In genomic region chr16:27450836-27451341, GRCh38 we compare ENCODE assay signal across 8 cellular contexts. TPM values are rescaled to one million over a fixed set of nuclear protein-coding genes. Genes with fewer than 3 reads are reported as not detected.
DNase-seq lines count a peak whose midpoint lies in the region; ATAC-seq and TF ChIP-seq lines count a peak whose summit lies in the region.

No MANE protein-coding gene starts in this region.

- ATAC-seq in HG03521 (IDR thresholded peaks at IDR 0.05; ENCODE audit: unreplicated experiment) = peak; percentile 35
- peak; percentile 24 for ATAC-seq in body of pancreas

- peaks cover 0 to 34% (median 0%) of the 10 kb centered on the region in 11 experiments; a peak in 7 of 22 replicates for H4K20me1 ChIP-seq in BLaER1 treated with 17β-estradiol and CSF1 and Interleukin-3, amounts not matched to agents 10 nM and 100 nM

- H3K27ac Mint-ChIP-seq in mesothelial cell of epicardium (no peak overlapping the region), endodermal cell (no peak overlapping the region)

- peaks cover 0 to 18% (median 6%) of the 10 kb centered on the region in 11 experiments; a peak in 10 of 22 replicates for H3K9me3 ChIP-seq in BLaER1 treated with 17β-estradiol and CSF1 and Interleukin-3, amounts not matched to agents 10 nM and 100 nM (replicated peaks in 1 of 11)
- no peaks in the 10 kb centered on the region for H3K9me3 ChIP-seq in body of pancreas
- H3K9me3 ChIP-seq in endodermal cell (ENCODE audit: control insufficient read depth, low read length) = peaks cover 8% of the 10 kb centered on the region

- H3K27me3 Mint-ChIP-seq in mesothelial cell of epicardium (ENCODE audit: low read depth) (no peaks in the 10 kb centered on the region), endodermal cell (ENCODE audit: insufficient read depth) (no peaks in the 10 kb centered on the region)

- H3K4me3 Mint-ChIP-seq in mesothelial cell of epicardium (no peak overlapping the region), endodermal cell (no peak overlapping the region)

- TF ChIP-seq CTCF in body of pancreas (IDR thresholded peaks at IDR 0.05) (no peak), mesothelial cell of epicardium (IDR thresholded peaks at IDR 0.05; ENCODE audit: unreplicated experiment) (no peak), endodermal cell (conservative IDR thresholded peaks at IDR 0.05) (no peak)

- no peak overlapping the region; a peak in 1 of 20 replicates for H3K4me3 ChIP-seq in BLaER1 treated with 17β-estradiol and CSF1 and Interleukin-3, amounts not matched to agents 10 nM and 100 nM
- no peak overlapping the region for H3K4me3 ChIP-seq in body of pancreas
- H3K4me3 ChIP-seq in endodermal cell (ENCODE audit: low read length) = no peak overlapping the region

- H3K27me3 ChIP-seq in BLaER1 treated with 17β-estradiol and CSF1 and Interleukin-3, amounts not matched to agents 10 nM and 100 nM = peaks cover 0 to 28% (median 0%) of the 10 kb centered on the region in 11 experiments; a peak in 2 of 22 replicates
- H3K27me3 ChIP-seq in body of pancreas (no peaks in the 10 kb centered on the region), endodermal cell (ENCODE audit: control insufficient read depth, insufficient read depth, low read length, poor library complexity, severe bottlenecking) (no peaks in the 10 kb centered on the region)

- peaks cover 3% of the 10 kb centered on the region for H3K4me1 Mint-ChIP-seq in mesothelial cell of epicardium
- no peaks in the 10 kb centered on the region for H3K4me1 Mint-ChIP-seq in endodermal cell

- WGBS in body of pancreas, 2 donors = 63 to 71% methylated on average over 8 to 9 of the region's 9 CpGs
- WGBS in endodermal cell (ENCODE audit: insufficient coverage in 1 of 2, insufficient read length in 1 of 2), 2 experiments = 92 to 100% methylated on average over 3 to 9 of the region's 9 CpGs

- peaks cover 0 to 38% (median 19%) of the 10 kb centered on the region in 11 experiments; a peak in 17 of 22 replicates for H3K36me3 ChIP-seq in BLaER1 treated with 17β-estradiol and CSF1 and Interleukin-3, amounts not matched to agents 10 nM and 100 nM
- H3K36me3 ChIP-seq in body of pancreas (replicated peaks in 1 of 2; ENCODE audit: insufficient read depth in 1 of 2, low read depth in 2 of 2) = no peaks in the 10 kb centered on the region
- no peaks in the 10 kb centered on the region for H3K36me3 ChIP-seq in endodermal cell (ENCODE audit: control insufficient read depth, insufficient read depth, low read length)

- H3K36me3 Mint-ChIP-seq in mesothelial cell of epicardium = no peaks in the 10 kb centered on the region
- H3K36me3 Mint-ChIP-seq in endodermal cell (ENCODE audit: low read depth) = no peaks in the 10 kb centered on the region

- H3K4me2 ChIP-seq in BLaER1 treated with 17β-estradiol and CSF1 and Interleukin-3, amounts not matched to agents 10 nM and 100 nM = peak overlapping the region; percentile 73 to 96 (median 88)

- intact Hi-C loops in body of pancreas (cut with DNase I) = loop anchor here (10.0 kb wide), 1 partner anchor 276 kb away; no protein-coding TSS in a partner anchor

- H3K9me3 Mint-ChIP-seq in mesothelial cell of epicardium = peaks cover 3% of the 10 kb centered on the region
- H3K9me3 Mint-ChIP-seq in endodermal cell = peaks cover 19% of the 10 kb centered on the region

- DNase-seq in GM19238 (ENCODE audit: insufficient read length, low spot score) = peak; percentile 46
- DNase-seq in body of pancreas = no peak
- no peak for DNase-seq in mesothelial cell of epicardium (ENCODE audit: low spot score in 2 of 2, unreplicated experiment in 2 of 2)
- DNase-seq in endodermal cell = no peak
- no peak for DNase-seq in stimulated activated naive CD4-positive, alpha-beta T cell treated with Interleukin-2 at 50 U/mL for 16 hours (lab: John Stamatoyannopoulos, UW)
- no peak for DNase-seq in NCI-H146 (lab: John Stamatoyannopoulos, UW)

- H3K9ac ChIP-seq in BLaER1 treated with 17β-estradiol and CSF1 and Interleukin-3, amounts not matched to agents 10 nM and 100 nM = peak overlapping the region in 4 of 11 experiments; percentile 23 to 69 (median 58); a peak in 8 of 22 replicates
- no peak overlapping the region for H3K9ac ChIP-seq in endodermal cell (ENCODE audit: extremely low read depth, low read length, poor library complexity, severe bottlenecking)

- no peak for TF ChIP-seq POLR2A in body of pancreas (IDR thresholded peaks at IDR 0.05)

- H3K27ac ChIP-seq in BLaER1 treated with 17β-estradiol and CSF1 and Interleukin-3, amounts not matched to agents 10 nM and 100 nM = peak overlapping the region in 3 of 11 experiments; percentile 48 to 62 (median 61); a peak in 6 of 22 replicates
- H3K27ac ChIP-seq in body of pancreas (no peak overlapping the region), endodermal cell (ENCODE audit: low read depth, low read length) (no peak overlapping the region)

- H3K4me1 ChIP-seq in BLaER1 treated with 17β-estradiol and CSF1 and Interleukin-3, amounts not matched to agents 10 nM and 100 nM = peaks cover 64 to 90% (median 85%) of the 10 kb centered on the region in 10 experiments
- H3K4me1 ChIP-seq in body of pancreas (no peaks in the 10 kb centered on the region), endodermal cell (ENCODE audit: control insufficient read depth, insufficient read depth, low read length) (no peaks in the 10 kb centered on the region)

RNA-seq across cellular contexts. Expression of gene IL21R, which starts 48.9 kb away (rescaled TPM):
- under 1 TPM in 1 of 2 donors, not detected in 1; 0.26 TPM for total RNA-seq in body of pancreas
- 0.09 to 0.22 TPM (median 0.13 TPM) in 3 replicates for total RNA-seq in mesothelial cell of epicardium
- total RNA-seq in endodermal cell = under 1 TPM in 1 of 2 donors, not detected in 1; 0.18 TPM
- 0.57 TPM for polyA plus RNA-seq in endodermal cell (2013, experiment 1 of 2)
- 0.17 TPM for polyA plus RNA-seq in endodermal cell (2013, experiment 2 of 2)
